In the genomic region with DNA sequence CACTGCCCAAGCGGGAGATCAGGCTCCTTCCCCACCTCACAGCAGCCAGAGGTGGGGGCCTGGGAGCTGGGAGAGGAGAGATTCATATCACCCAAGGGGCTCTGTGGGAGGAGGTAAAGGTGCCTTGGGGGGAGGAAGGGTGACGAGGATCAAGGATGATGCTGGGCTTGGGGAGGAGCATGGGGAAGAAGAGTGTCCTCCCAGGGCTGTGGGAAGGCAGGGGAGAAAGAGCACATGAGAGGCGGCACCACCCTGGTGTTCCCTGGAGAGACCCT, we compare ENCODE assay signal across 28 cellular contexts.
"Had no signal": no experiment of that assay in that cellular context is flagged by ENCODE, and none has a peak within 500 bp of the region (broad histone marks: within the 10 kb centered on the region; RNA-seq: fewer than 3 reads in every experiment).

No MANE protein-coding gene starts in this region.

- DNase-seq: naive thymus-derived CD4-positive, alpha-beta T cell; natural killer cell; occipital lobe; ovary; psoas muscle; right cardiac atrium; right lobe of liver; sigmoid colon; small intestine; stimulated activated CD4-positive, alpha-beta T cell treated with anti-CD3 and anti-CD28 coated beads, Interleukin-15, amount 100 ng/mL, for 24 hours; stimulated activated CD4-positive, alpha-beta T cell treated with anti-CD3 and anti-CD28 coated beads, Interleukin-2, amount 100 ng/mL, for 24 hours; stimulated activated CD4-positive, alpha-beta T cell treated with anti-CD3 and anti-CD28 coated beads, Interleukin-2, amount 100 ng/mL, for 48 hours; stimulated activated CD4-positive, alpha-beta T cell treated with anti-CD3 and anti-CD28 coated beads, Interleukin-4, amount 100 ng/mL, for 24 hours; stimulated activated naive B cell treated with anti-CD40 and anti-IgM and Interleukin-4, amounts not matched to agents 10 μg/mL and 1 μg/mL and 100 μg/mL, for 72 hours; stimulated activated naive CD4-positive, alpha-beta T cell treated with Interleukin-2 at 50 U/mL for 16 hours; stomach; thyroid gland; trophoblast cell had no signal

- H2AFZ ChIP-seq: parathyroid adenoma had no signal

- H3K27ac ChIP-seq: ovary, parathyroid adenoma, psoas muscle, right lobe of liver, sigmoid colon, stomach, thoracic aorta, thyroid gland, tibial nerve, upper lobe of left lung, uterus had no signal

- H3K27ac Mint-ChIP-seq: natural killer cell; nephron; progenitor cell of endocrine pancreas; stimulated activated effector memory CD8-positive, alpha-beta T cell treated with anti-CD3 and anti-CD28 coated beads, Interleukin-12 subunit alpha, Interleukin-12 subunit beta, amount 100 ng/mL, for 72 hours; stimulated activated naive B cell treated with anti-CD40 and anti-IgM and Interleukin-4, amounts not matched to agents 10 μg/mL and 1 μg/mL and 100 μg/mL, for 72 hours; stimulated activated naive CD8-positive, alpha-beta T cell treated with anti-CD3 and anti-CD28 coated beads, Interleukin-15, Interleukin-2, amounts not matched to agents 100 ng/mL and 50 ng/mL, for 24 hours had no signal

- H3K9me3 Mint-ChIP-seq: naive thymus-derived CD4-positive, alpha-beta T cell; natural killer cell; nephron; neural crest cell; stimulated activated effector memory CD8-positive, alpha-beta T cell treated with anti-CD3 and anti-CD28 coated beads, Interleukin-12 subunit alpha, Interleukin-12 subunit beta, amount 100 ng/mL, for 72 hours; stimulated activated naive B cell treated with anti-CD40 and anti-IgM and Interleukin-4, amounts not matched to agents 10 μg/mL and 1 μg/mL and 100 μg/mL, for 72 hours; stimulated activated naive CD8-positive, alpha-beta T cell treated with anti-CD3 and anti-CD28 coated beads, Interleukin-15, Interleukin-2, amounts not matched to agents 100 ng/mL and 50 ng/mL, for 24 hours had no signal

- H3K36me3 ChIP-seq: ovary, right lobe of liver, sigmoid colon, stomach, thoracic aorta, thyroid gland, tibial nerve, upper lobe of left lung, uterus had no signal

- ATAC-seq: natural killer cell; psoas muscle; right lobe of liver; stimulated activated effector memory CD8-positive, alpha-beta T cell treated with anti-CD3 and anti-CD28 coated beads, Interleukin-12 subunit alpha, Interleukin-12 subunit beta, amount 100 ng/mL, for 72 hours; stimulated activated naive B cell treated with anti-CD40 and anti-IgM and Interleukin-4, amounts not matched to agents 10 μg/mL and 1 μg/mL and 100 μg/mL, for 72 hours had no signal

- H3K79me2 ChIP-seq: parathyroid adenoma had no signal

- H3K4me3 ChIP-seq: ovary, psoas muscle, right lobe of liver, sigmoid colon, stomach, thoracic aorta, thyroid gland, tibial nerve, upper lobe of left lung, uterus had no signal

- H3K4me3 Mint-ChIP-seq: naive thymus-derived CD4-positive, alpha-beta T cell; natural killer cell; nephron; neural crest cell; stimulated activated effector memory CD8-positive, alpha-beta T cell treated with anti-CD3 and anti-CD28 coated beads, Interleukin-12 subunit alpha, Interleukin-12 subunit beta, amount 100 ng/mL, for 72 hours; stimulated activated naive B cell treated with anti-CD40 and anti-IgM and Interleukin-4, amounts not matched to agents 10 μg/mL and 1 μg/mL and 100 μg/mL, for 72 hours; stimulated activated naive CD8-positive, alpha-beta T cell treated with anti-CD3 and anti-CD28 coated beads, Interleukin-15, Interleukin-2, amounts not matched to agents 100 ng/mL and 50 ng/mL, for 24 hours had no signal

- H3K4me1 ChIP-seq: parathyroid adenoma, psoas muscle, sigmoid colon, thyroid gland, tibial nerve, upper lobe of left lung, uterus had no signal

- FAIRE-seq: small intestine had no signal

- H3K27me3 ChIP-seq: ovary, right lobe of liver, sigmoid colon, thyroid gland, upper lobe of left lung, uterus had no signal

- H3K9ac ChIP-seq: parathyroid adenoma had no signal

- H3K4me1 Mint-ChIP-seq: natural killer cell; neural crest cell; stimulated activated effector memory CD8-positive, alpha-beta T cell treated with anti-CD3 and anti-CD28 coated beads, Interleukin-12 subunit alpha, Interleukin-12 subunit beta, amount 100 ng/mL, for 72 hours; stimulated activated naive B cell treated with anti-CD40 and anti-IgM and Interleukin-4, amounts not matched to agents 10 μg/mL and 1 μg/mL and 100 μg/mL, for 72 hours had no signal

- H3K36me3 Mint-ChIP-seq: natural killer cell; stimulated activated effector memory CD8-positive, alpha-beta T cell treated with anti-CD3 and anti-CD28 coated beads, Interleukin-12 subunit alpha, Interleukin-12 subunit beta, amount 100 ng/mL, for 72 hours; stimulated activated naive B cell treated with anti-CD40 and anti-IgM and Interleukin-4, amounts not matched to agents 10 μg/mL and 1 μg/mL and 100 μg/mL, for 72 hours had no signal

- H3K9me3 ChIP-seq: ovary, psoas muscle, right lobe of liver, sigmoid colon, stomach, thoracic aorta, thyroid gland, tibial nerve, upper lobe of left lung, uterus had no signal
